In genomic region chr20:8853805-8854338, GRCh38 we compare ENCODE assay signal across 8 cellular contexts.
DNase-seq lines count a peak whose midpoint lies in the region; ATAC-seq and TF ChIP-seq lines count a peak whose summit lies in the region.

No MANE protein-coding gene starts in this region.

- no peaks in the 10 kb centered on the region for H3K9me3 Mint-ChIP-seq in MCF 10A (ENCODE audit: unreplicated experiment)

- ATAC-seq in GM21423 (IDR thresholded peaks at IDR 0.05; ENCODE audit: unreplicated experiment) (peak; percentile 92), HG02840 (IDR thresholded peaks at IDR 0.05; ENCODE audit: low FRiP score, unreplicated experiment) (no peak)
- peak; percentile 61 for ATAC-seq in stimulated activated naive CD8-positive, alpha-beta T cell treated with anti-CD3 and anti-CD28 coated beads, Interleukin-15, Interleukin-2, amounts not matched to agents 100 U/mL and 50 U/mL, for 24 hours

- DNase-seq in EL (peak; percentile 85), HS-5 (ENCODE audit: low read depth) (peak; percentile 73), NCI-H82 (lab: John Stamatoyannopoulos, UW) (peak; percentile 84), MCF 10A (ENCODE audit: unreplicated experiment) (peak; percentile 79), iris pigment epithelial cell (ENCODE audit: low read depth) (peak; percentile 83)
- DNase-seq in stimulated activated naive CD8-positive, alpha-beta T cell treated with anti-CD3 and anti-CD28 coated beads, Interleukin-15, Interleukin-2, amounts not matched to agents 100 U/mL and 50 U/mL, for 24 hours = no peak

- H3K27me3 Mint-ChIP-seq in MCF 10A (ENCODE audit: insufficient read depth, unreplicated experiment) = no peaks in the 10 kb centered on the region

- CTCF ChIA-PET in MCF 10A (lab: Yijun Ruan, JAX) = interaction anchor here (0.5 to 3.6 kb wide), 113 partner anchors 10 to 855 kb away, joined by 3 to 85 read pairs (median 5); no protein-coding TSS in a partner anchor

- peak; percentile 67 for TF ChIP-seq CTCF in MCF 10A (IDR thresholded peaks at IDR 0.05; ENCODE audit: unreplicated experiment)

- POLR2A ChIA-PET in MCF 10A (lab: Yijun Ruan, JAX) = interaction anchor here (0.6 to 1.3 kb wide), 3 partner anchors 47 to 235 kb away, joined by 3 read pairs; no protein-coding TSS in a partner anchor

- peaks cover 14% of the 10 kb centered on the region for H3K4me1 Mint-ChIP-seq in MCF 10A (ENCODE audit: insufficient read depth, unreplicated experiment)

- intact Hi-C loops in MCF 10A (cut with micrococcal nuclease) = loop anchor here (1.0 to 10.0 kb wide), 7 partner anchors 62 to 539 kb away; partner anchors contain the start of gene PLCB4

- H3K4me3 Mint-ChIP-seq in MCF 10A (ENCODE audit: unreplicated experiment) = no peak overlapping the region

- no peaks in the 10 kb centered on the region for H3K36me3 Mint-ChIP-seq in MCF 10A (ENCODE audit: insufficient read depth, unreplicated experiment)

- no peak overlapping the region for H3K27ac Mint-ChIP-seq in MCF 10A (ENCODE audit: low read depth, unreplicated experiment)

- BruUV-seq in MCF 10A (replicated peaks; lab: Mats Ljungman, UMichigan) = no TSS peak
